ENCODE assay signal across 8 cellular contexts in the genomic region with DNA sequence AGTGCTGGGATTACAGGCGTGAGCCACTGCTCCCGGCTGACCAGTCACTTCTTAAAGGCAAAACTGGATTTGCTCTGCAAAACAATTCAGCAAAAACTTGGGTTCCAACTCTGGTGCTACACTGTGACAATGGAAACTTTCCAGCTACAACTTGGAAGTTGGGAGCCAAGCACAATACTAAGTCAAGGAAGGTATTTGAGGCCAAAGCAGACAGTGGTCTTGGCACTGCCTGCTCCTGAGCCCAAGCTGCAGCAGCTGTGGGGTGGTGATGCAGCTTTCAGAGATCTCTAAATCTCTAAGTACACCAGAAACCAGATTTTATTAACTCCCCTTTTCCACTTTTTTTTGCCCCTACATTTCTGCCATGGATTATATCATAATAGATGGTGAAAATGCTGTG. TPM values are rescaled to one million over a fixed set of nuclear protein-coding genes. Genes with fewer than 3 reads are reported as not detected.
A peak's percentile ranks its signal among the peaks of the same experiment; 100 is the strongest.
DNase-seq lines count a peak whose midpoint lies in the region; ATAC-seq and TF ChIP-seq lines count a peak whose summit lies in the region.

No MANE protein-coding gene starts in this region.

- peaks cover 51% of the 10 kb centered on the region for H3K4me1 ChIP-seq in GM23248 (ENCODE audit: insufficient read depth)
- H3K4me1 ChIP-seq in esophagus squamous epithelium, result peaks cover 0 to 53% (median 35%) of the 10 kb centered on the region in 3 donors
- H3K4me1 ChIP-seq in rectal smooth muscle tissue (ENCODE audit: control insufficient read depth, insufficient read depth, low read length), result peaks cover 25% of the 10 kb centered on the region

- no peaks in the 10 kb centered on the region for H3K79me2 ChIP-seq in GM23248 (ENCODE audit: insufficient read depth)

- DNase-seq in GM23248 (peak; percentile 43), RPMI7951 (ENCODE audit: low read depth) (peak; percentile 35), esophagus squamous epithelium (lab: John Stamatoyannopoulos, UW) (no peak), COLO668 (lab: John Stamatoyannopoulos, UW; ENCODE audit: unreplicated experiment) (no peak), GM13977 (ENCODE audit: low spot score) (no peak)

- no peaks in the 10 kb centered on the region for H3K9me3 ChIP-seq in GM23248 (ENCODE audit: low read depth)
- H3K9me3 ChIP-seq in esophagus squamous epithelium, result no peaks in the 10 kb centered on the region

- no peak for TF ChIP-seq CTCF in esophagus squamous epithelium (IDR thresholded peaks at IDR 0.05)
- no peak for TF ChIP-seq CTCF in GM13977 (IDR thresholded peaks at IDR 0.05; ENCODE audit: extremely low read depth, insufficient read depth, missing control alignments)

- no peak overlapping the region for H2AFZ ChIP-seq in GM23248

- H3K27me3 ChIP-seq in GM23248 (replicated peaks; ENCODE audit: insufficient read depth) (no peaks in the 10 kb centered on the region), esophagus squamous epithelium (no peaks in the 10 kb centered on the region), rectal smooth muscle tissue (ENCODE audit: control insufficient read depth, insufficient read depth, low read length) (no peaks in the 10 kb centered on the region)

- H3K36me3 ChIP-seq in GM23248 (ENCODE audit: low read depth), result no peaks in the 10 kb centered on the region
- no peaks in the 10 kb centered on the region for H3K36me3 ChIP-seq in esophagus squamous epithelium
- H3K36me3 ChIP-seq in rectal smooth muscle tissue (ENCODE audit: control insufficient read depth, insufficient read depth, low read length), result no peaks in the 10 kb centered on the region

- H4K20me1 ChIP-seq in GM23248 (ENCODE audit: insufficient read depth), result no peaks in the 10 kb centered on the region

- H3K27ac ChIP-seq in GM23248 (peak overlapping the region; percentile 86), esophagus squamous epithelium (peak overlapping the region; percentile 19 to 85 (median 69)), rectal smooth muscle tissue (ENCODE audit: low read depth, low read length) (peak overlapping the region; percentile 56)

- intact Hi-C loops in esophagus squamous epithelium (cut with DNase I), result loop anchor here (10.0 kb wide), 1 partner anchor 568 kb away; no protein-coding TSS in a partner anchor

- H3F3A ChIP-seq in GM23248 (ENCODE audit: insufficient read depth), result peaks cover 50% of the 10 kb centered on the region

- H3K9me2 ChIP-seq in GM23248 (ENCODE audit: insufficient read depth), result no peaks in the 10 kb centered on the region

- WGBS in GM23248 (ENCODE audit: low coverage in 1 of 2, low lambda C conversion rate in 2 of 2, missing lambda C conversion rate in 2 of 2), 2 experiments, result 15 to 31% methylated on average over 2 of the region's 2 CpGs
- no CpG with 5 or more reads among the region's 2 CpGs for WGBS in esophagus squamous epithelium, 2 donors

- H3K4me2 ChIP-seq in GM23248 (ENCODE audit: unreplicated experiment), result peak overlapping the region; percentile 59

- TF ChIP-seq POLR2A in esophagus squamous epithelium (IDR thresholded peaks at IDR 0.05), result no peak

- H3K4me3 ChIP-seq in GM23248, result no peak overlapping the region
- no peak overlapping the region for H3K4me3 ChIP-seq in esophagus squamous epithelium
- no peak overlapping the region for H3K4me3 ChIP-seq in rectal smooth muscle tissue (ENCODE audit: low read length)

- peak overlapping the region; percentile 59 for H3K9ac ChIP-seq in GM23248
- no peak overlapping the region for H3K9ac ChIP-seq in rectal smooth muscle tissue (ENCODE audit: low read length)

- ATAC-seq in GM18907 (IDR thresholded peaks at IDR 0.05; ENCODE audit: unreplicated experiment) (no peak), HG03571 (IDR thresholded peaks at IDR 0.05; ENCODE audit: unreplicated experiment) (no peak)

- in situ Hi-C loops in GM23248 (cut with MboI), result loop anchor here (10.0 to 25.0 kb wide), 2 partner anchors 335 to 412 kb away; no protein-coding TSS in a partner anchor
- in situ Hi-C loops in GM13977 (cut with MboI; ENCODE audit: low pct_unique_long_range_greater_than_20kb, low sequenced_read_pairs, unreplicated experiment), result loop anchor here (10.0 to 25.0 kb wide), 3 partner anchors 118 to 460 kb away; no protein-coding TSS in a partner anchor

RNA-seq across cellular contexts. Expression of a gene that starts 17.5 kb away (rescaled TPM):
- 537 and 551 TPM in 2 replicates for total RNA-seq in GM23248 (2014; rRNA removed; shearing (Covaris generic))
- 451 and 460 TPM in 2 replicates for polyA plus RNA-seq in GM23248 (2016; fragmentation: Nextera tagmentation; extraction: Ambion mirVana)
- 102 and 123 TPM in 2 replicates for total RNA-seq in RPMI7951 (2014; rRNA removed; shearing (Covaris generic))
- 10 to 100 TPM; 14.3 to 69.6 (median 57.7) TPM for total RNA-seq in esophagus squamous epithelium

RNA-seq across cellular contexts. Expression of a gene that starts 28.4 kb away (rescaled TPM):
- 32.7 and 42.7 TPM in 2 replicates for total RNA-seq in GM23248 (2014; rRNA removed; shearing (Covaris generic))
- polyA plus RNA-seq in GM23248 (2016; fragmentation: Nextera tagmentation; extraction: Ambion mirVana), result 18.8 and 21.9 TPM in 2 replicates
- total RNA-seq in RPMI7951 (2014; rRNA removed; shearing (Covaris generic)), result 27.8 and 33.5 TPM in 2 replicates
- 10 to 100 TPM; 20.6 to 48.6 (median 26.0) TPM for total RNA-seq in esophagus squamous epithelium

Comparison
In these comparisons a context has a peak if more than half of its experiments do, and no peak if none do; other contexts are left out.
1. DNase-seq: peak in GM23248 (single experiment) and RPMI7951 (single experiment); none in esophagus squamous epithelium (single experiment), COLO668 (single experiment) and GM13977 (single experiment).
2. Peak in every context shown above with its lines, with median percentiles within 50 percentile points of each other: H3K27ac ChIP-seq.